ENCODE assay signal across 21 cellular contexts in the genomic region with DNA sequence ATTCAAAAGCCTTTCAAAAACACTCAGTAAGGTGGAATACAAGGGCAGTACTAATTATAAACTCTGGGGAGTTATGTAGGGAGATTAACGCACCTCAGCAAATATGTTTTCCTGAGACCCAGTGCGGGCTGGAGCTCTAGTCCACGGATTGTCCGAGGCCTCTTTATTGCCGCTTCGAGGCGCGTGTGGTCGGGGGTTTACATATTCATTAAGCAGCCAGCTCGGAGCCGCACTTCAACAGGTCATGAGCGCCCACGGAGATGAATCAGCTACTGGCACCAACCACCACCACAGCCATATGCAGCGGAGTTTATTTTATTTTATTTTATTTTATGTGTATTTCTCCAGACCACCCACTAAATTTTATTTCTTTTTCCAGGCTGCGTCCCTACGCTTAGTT.
DNase-seq lines count a peak whose midpoint lies in the region; ATAC-seq, FAIRE-seq and TF ChIP-seq lines count a peak whose summit lies in the region.
"Had no signal": no experiment of that assay in that cellular context is flagged by ENCODE, and none has a peak within 500 bp of the region (broad histone marks: within the 10 kb centered on the region; RNA-seq: fewer than 3 reads in every experiment).

No MANE protein-coding gene starts in this region.

- peaks cover 16% of the 10 kb centered on the region for H3K4me1 Mint-ChIP-seq in activated CD4-positive, alpha-beta T cell treated with anti-CD3 and anti-CD28 coated beads, Interleukin-2, amount 10 ng/mL, durations not matched to agents 24 days and 14 days
- peaks cover 10% of the 10 kb centered on the region for H3K4me1 Mint-ChIP-seq in WTC11
- peaks cover 0 to 46% (median 33%) of the 10 kb centered on the region in 7 donors for H3K4me1 Mint-ChIP-seq in naive thymus-derived CD4-positive, alpha-beta T cell

- H3K4me3 ChIP-seq in HUES48 (ENCODE audit: low read depth, low read length) (0 out of 2 replicates have a peak overlapping the region, but pooled peaks have one; percentile 38), pancreas (no peak overlapping the region), tibial nerve (no peak overlapping the region)
- H3K4me3 ChIP-seq in naive thymus-derived CD4-positive, alpha-beta T cell (ENCODE audit: low read length) = no peak overlapping the region
- H3K4me3 ChIP-seq: K562, Peyer's patch had no signal

- WGBS in pancreas, 2 donors = 66 to 86% methylated on average over 16 of the region's 16 CpGs
- 67 to 68% methylated on average over 16 of the region's 16 CpGs for WGBS in tibial nerve, 2 donors

- H3K9ac ChIP-seq in HUES48 (ENCODE audit: low read depth, low read length) = no peak overlapping the region

- no peaks in the 10 kb centered on the region for H3K9me3 Mint-ChIP-seq in activated CD4-positive, alpha-beta T cell treated with anti-CD3 and anti-CD28 coated beads, Interleukin-2, amount 10 ng/mL, durations not matched to agents 24 days and 14 days
- H3K9me3 Mint-ChIP-seq in WTC11 = no peaks in the 10 kb centered on the region
- peaks cover 0 to 4% (median 0%) of the 10 kb centered on the region in 11 donors for H3K9me3 Mint-ChIP-seq in naive thymus-derived CD4-positive, alpha-beta T cell

- no peak for DNase-seq in activated CD4-positive, alpha-beta T cell treated with anti-CD3 and anti-CD28 coated beads, Interleukin-2, amount 10 ng/mL, durations not matched to agents 24 days and 14 days
- DNase-seq in activated CD4-positive, alpha-beta T cell treated with anti-CD3 and anti-CD28 coated beads for 1 hour = no peak
- DNase-seq in WTC11 (ENCODE audit: low spot score) = no peak
- DNase-seq in naive thymus-derived CD4-positive, alpha-beta T cell = no peak
- no peak for DNase-seq in inferior parietal cortex (ENCODE audit: extremely low spot score)
- DNase-seq in pancreas = no peak
- DNase-seq in tibial nerve (ENCODE audit: low spot score in 2 of 2) = no peak
- DNase-seq: 8988T, COR-L47, DMS153, HCEC 1CT, NCI-H1105, NCI-H187, NCI-H446, NCI-H774, Peyer's patch, SHP77 treated with DMSO at 0.1 percent for 48 hours had no signal

- H3K9me3 ChIP-seq in HUES48 (ENCODE audit: control insufficient read depth, insufficient read depth, low read length) (no peaks in the 10 kb centered on the region), pancreas (no peaks in the 10 kb centered on the region), tibial nerve (no peaks in the 10 kb centered on the region)
- peaks cover 0 to 4% (median 0%) of the 10 kb centered on the region in 3 experiments for H3K9me3 ChIP-seq in naive thymus-derived CD4-positive, alpha-beta T cell (ENCODE audit: control insufficient read depth in 2 of 3, low read length in 3 of 3)
- H3K9me3 ChIP-seq: Peyer's patch had no signal

- peak overlapping the region; percentile 41 for H3K4me3 Mint-ChIP-seq in activated CD4-positive, alpha-beta T cell treated with anti-CD3 and anti-CD28 coated beads, Interleukin-2, amount 10 ng/mL, durations not matched to agents 24 days and 14 days
- peak overlapping the region; percentile 58 for H3K4me3 Mint-ChIP-seq in WTC11
- H3K4me3 Mint-ChIP-seq in naive thymus-derived CD4-positive, alpha-beta T cell = peak overlapping the region in 8 of 10 donors; percentile 60 to 83 (median 70)

- intact Hi-C loops in activated CD4-positive, alpha-beta T cell treated with anti-CD3 and anti-CD28 coated beads, Interleukin-2, amount 10 ng/mL, durations not matched to agents 24 days and 14 days (cut with micrococcal nuclease) = no loop called here
- intact Hi-C loops in naive thymus-derived CD4-positive, alpha-beta T cell (cut with micrococcal nuclease) = no loop called here
- intact Hi-C loops in pancreas (cut with DNase I) = no loop called here

- peaks cover 2% of the 10 kb centered on the region for H3K36me3 Mint-ChIP-seq in activated CD4-positive, alpha-beta T cell treated with anti-CD3 and anti-CD28 coated beads, Interleukin-2, amount 10 ng/mL, durations not matched to agents 24 days and 14 days (ENCODE audit: low read depth)
- no peaks in the 10 kb centered on the region for H3K36me3 Mint-ChIP-seq in WTC11
- no peaks in the 10 kb centered on the region for H3K36me3 Mint-ChIP-seq in naive thymus-derived CD4-positive, alpha-beta T cell

- H3K4me1 ChIP-seq in HUES48 (ENCODE audit: control insufficient read depth, insufficient read depth, low read length) = no peaks in the 10 kb centered on the region
- peaks cover 0 to 7% of the 10 kb centered on the region in 2 donors for H3K4me1 ChIP-seq in naive thymus-derived CD4-positive, alpha-beta T cell (ENCODE audit: control insufficient read depth in 2 of 2, insufficient read depth in 2 of 2, low read length in 2 of 2)
- no peaks in the 10 kb centered on the region for H3K4me1 ChIP-seq in pancreas
- H3K4me1 ChIP-seq in tibial nerve = peaks cover 0 to 4% (median 0%) of the 10 kb centered on the region in 4 donors
- H3K4me1 ChIP-seq: Peyer's patch had no signal

- ATAC-seq in WTC11 = no peak
- no peak for ATAC-seq in naive thymus-derived CD4-positive, alpha-beta T cell
- no peak for ATAC-seq in pancreas
- ATAC-seq: K562 had no signal

- H3K27me3 Mint-ChIP-seq in activated CD4-positive, alpha-beta T cell treated with anti-CD3 and anti-CD28 coated beads, Interleukin-2, amount 10 ng/mL, durations not matched to agents 24 days and 14 days = no peaks in the 10 kb centered on the region
- H3K27me3 Mint-ChIP-seq in WTC11 (ENCODE audit: low read depth) = peaks cover 19% of the 10 kb centered on the region
- H3K27me3 Mint-ChIP-seq in naive thymus-derived CD4-positive, alpha-beta T cell = peaks cover 0 to 10% (median 0%) of the 10 kb centered on the region in 5 donors

- no peak for TF ChIP-seq POLR2A in tibial nerve (IDR thresholded peaks at IDR 0.05)

- H3K36me3 ChIP-seq in HUES48 (ENCODE audit: control insufficient read depth, insufficient read depth, low read length) (no peaks in the 10 kb centered on the region), pancreas (no peaks in the 10 kb centered on the region), tibial nerve (no peaks in the 10 kb centered on the region)
- no peaks in the 10 kb centered on the region for H3K36me3 ChIP-seq in naive thymus-derived CD4-positive, alpha-beta T cell (ENCODE audit: control insufficient read depth in 2 of 3, insufficient read depth in 3 of 3, low read length in 3 of 3)
- H3K36me3 ChIP-seq: Peyer's patch had no signal

- CTCF ChIA-PET in WTC11 (lab: Charles Lee) = no interaction called here
- CTCF ChIA-PET in naive thymus-derived CD4-positive, alpha-beta T cell (lab: Charles Lee) = no interaction called here

- FAIRE-seq in pancreas (lab: Jason Lieb, UNC) = no peak
- FAIRE-seq: HTR-8/SVneo, K562 had no signal

- POLR2A ChIA-PET in WTC11 (lab: Charles Lee) = no interaction called here
- POLR2A ChIA-PET in naive thymus-derived CD4-positive, alpha-beta T cell (lab: Charles Lee) = no interaction called here

- TF ChIP-seq EP300 in tibial nerve (IDR thresholded peaks at IDR 0.05) = no peak

- no peak overlapping the region for H3K27ac Mint-ChIP-seq in activated CD4-positive, alpha-beta T cell treated with anti-CD3 and anti-CD28 coated beads, Interleukin-2, amount 10 ng/mL, durations not matched to agents 24 days and 14 days
- H3K27ac Mint-ChIP-seq in WTC11 = no peak overlapping the region
- H3K27ac Mint-ChIP-seq in naive thymus-derived CD4-positive, alpha-beta T cell = peak overlapping the region in 6 of 9 donors; percentile 46 to 97 (median 88)

- no peaks in the 10 kb centered on the region for H3K27me3 ChIP-seq in HUES48 (ENCODE audit: control insufficient read depth, insufficient read depth, low read length)
- no peaks in the 10 kb centered on the region for H3K27me3 ChIP-seq in naive thymus-derived CD4-positive, alpha-beta T cell (ENCODE audit: control insufficient read depth in 2 of 2, insufficient read depth in 2 of 2, low read length in 2 of 2)
- H3K27me3 ChIP-seq in pancreas = no peaks in the 10 kb centered on the region
- no peaks in the 10 kb centered on the region for H3K27me3 ChIP-seq in tibial nerve
- H3K27me3 ChIP-seq: Peyer's patch had no signal

- TF ChIP-seq CTCF in WTC11 (IDR thresholded peaks at IDR 0.05) (no peak), pancreas (IDR thresholded peaks at IDR 0.05) (no peak), tibial nerve (IDR thresholded peaks at IDR 0.05) (no peak)

- H3K27ac ChIP-seq in HUES48 (ENCODE audit: low read depth, low read length) = no peak overlapping the region
- H3K27ac ChIP-seq in naive thymus-derived CD4-positive, alpha-beta T cell (ENCODE audit: low read depth, low read length) = no peak overlapping the region
- H3K27ac ChIP-seq in pancreas = no peak overlapping the region
- H3K27ac ChIP-seq in tibial nerve = no peak overlapping the region
- H3K27ac ChIP-seq: C4-2B, Peyer's patch had no signal

TF ChIP-seq in WTC11, 78 proteins besides CTCF, POLR2A, EP300 and RAD21 (continues in another document):
- TF ChIP-seq, protein P1, sequence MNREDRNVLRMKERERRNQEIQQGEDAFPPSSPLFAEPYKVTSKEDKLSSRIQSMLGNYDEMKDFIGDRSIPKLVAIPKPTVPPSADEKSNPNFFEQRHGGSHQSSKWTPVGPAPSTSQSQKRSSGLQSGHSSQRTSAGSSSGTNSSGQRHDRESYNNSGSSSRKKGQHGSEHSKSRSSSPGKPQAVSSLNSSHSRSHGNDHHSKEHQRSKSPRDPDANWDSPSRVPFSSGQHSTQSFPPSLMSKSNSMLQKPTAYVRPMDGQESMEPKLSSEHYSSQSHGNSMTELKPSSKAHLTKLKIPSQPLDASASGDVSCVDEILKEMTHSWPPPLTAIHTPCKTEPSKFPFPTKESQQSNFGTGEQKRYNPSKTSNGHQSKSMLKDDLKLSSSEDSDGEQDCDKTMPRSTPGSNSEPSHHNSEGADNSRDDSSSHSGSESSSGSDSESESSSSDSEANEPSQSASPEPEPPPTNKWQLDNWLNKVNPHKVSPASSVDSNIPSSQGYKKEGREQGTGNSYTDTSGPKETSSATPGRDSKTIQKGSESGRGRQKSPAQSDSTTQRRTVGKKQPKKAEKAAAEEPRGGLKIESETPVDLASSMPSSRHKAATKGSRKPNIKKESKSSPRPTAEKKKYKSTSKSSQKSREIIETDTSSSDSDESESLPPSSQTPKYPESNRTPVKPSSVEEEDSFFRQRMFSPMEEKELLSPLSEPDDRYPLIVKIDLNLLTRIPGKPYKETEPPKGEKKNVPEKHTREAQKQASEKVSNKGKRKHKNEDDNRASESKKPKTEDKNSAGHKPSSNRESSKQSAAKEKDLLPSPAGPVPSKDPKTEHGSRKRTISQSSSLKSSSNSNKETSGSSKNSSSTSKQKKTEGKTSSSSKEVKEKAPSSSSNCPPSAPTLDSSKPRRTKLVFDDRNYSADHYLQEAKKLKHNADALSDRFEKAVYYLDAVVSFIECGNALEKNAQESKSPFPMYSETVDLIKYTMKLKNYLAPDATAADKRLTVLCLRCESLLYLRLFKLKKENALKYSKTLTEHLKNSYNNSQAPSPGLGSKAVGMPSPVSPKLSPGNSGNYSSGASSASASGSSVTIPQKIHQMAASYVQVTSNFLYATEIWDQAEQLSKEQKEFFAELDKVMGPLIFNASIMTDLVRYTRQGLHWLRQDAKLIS (CRISPR knock-in tag; IDR thresholded peaks at IDR 0.05; ENCODE audit: borderline replicate concordance) = no peak
- no peak for TF ChIP-seq NR2C2 (CRISPR knock-in tag; IDR thresholded peaks at IDR 0.05)

Comparison
In these comparisons a context has a peak if more than half of its experiments do, and no peak if none do; other contexts are left out.
1. H3K27ac Mint-ChIP-seq: peak in naive thymus-derived CD4-positive, alpha-beta T cell (6 of 9); none in activated CD4-positive, alpha-beta T cell treated with anti-CD3 and anti-CD28 coated beads, Interleukin-2, amount 10 ng/mL, durations not matched to agents 24 days and 14 days (single experiment) and WTC11 (single experiment).
2. Peak in every context shown above with its lines, with median percentiles within 50 percentile points of each other: H3K4me3 Mint-ChIP-seq.